ENCODE assay signal across 21 cellular contexts in the genomic region with DNA sequence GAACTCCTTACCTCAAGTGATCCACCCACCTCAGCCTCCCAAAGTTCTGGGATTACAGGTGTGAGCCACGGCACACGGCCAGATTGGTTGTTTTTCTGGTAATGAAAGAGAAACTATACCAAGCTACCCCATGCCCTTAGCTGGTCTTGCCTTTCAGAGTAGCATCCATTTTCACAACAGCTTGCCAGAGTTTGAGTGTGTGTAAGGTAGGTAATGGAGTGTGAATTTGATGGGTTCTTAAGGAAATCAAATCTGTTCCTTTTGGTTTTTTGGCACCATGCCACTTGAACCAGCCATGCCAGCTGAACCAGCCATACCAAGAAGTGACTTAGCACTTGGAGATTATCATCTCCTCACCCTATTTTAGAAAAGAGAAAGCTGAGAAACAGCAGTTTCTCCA. TPM values are rescaled to one million over a fixed set of nuclear protein-coding genes. Genes with fewer than 3 reads are reported as not detected.
DNase-seq lines count a peak whose midpoint lies in the region; ATAC-seq lines count a peak whose summit lies in the region.
"Had no signal": no experiment of that assay in that cellular context is flagged by ENCODE, and none has a peak within 500 bp of the region (broad histone marks: within the 10 kb centered on the region; RNA-seq: fewer than 3 reads in every experiment).

No MANE protein-coding gene starts in this region.

- H3K4me3 ChIP-seq in CD4-positive, alpha-beta memory T cell (ENCODE audit: low read length in 2 of 2), result no peak overlapping the region
- H3K4me3 ChIP-seq in mesendoderm (ENCODE audit: low read length), result no peak overlapping the region
- H3K4me3 ChIP-seq: psoas muscle, suprapubic skin had no signal

- intact Hi-C loops in CD4-positive, alpha-beta memory T cell (cut with micrococcal nuclease), result loop anchor here (2.0 to 10.0 kb wide), 2 partner anchors 21 to 579 kb away; partner anchors contain the start of gene PHB1

- peak overlapping the region in 6 of 8 donors; percentile 12 to 67 (median 56) for H3K4me3 Mint-ChIP-seq in CD4-positive, alpha-beta memory T cell
- H3K4me3 Mint-ChIP-seq in effector memory CD8-positive, alpha-beta T cell, result peak overlapping the region; percentile 70 to 73

- H2BK15ac ChIP-seq in mesendoderm (replicated peaks; ENCODE audit: low read depth), result no peak overlapping the region

- no peak overlapping the region for H3K4ac ChIP-seq in mesendoderm (ENCODE audit: low read depth, low read length)

- peaks cover 0 to 4% of the 10 kb centered on the region in 2 donors for H3K36me3 Mint-ChIP-seq in CD4-positive, alpha-beta memory T cell
- peaks cover 31% of the 10 kb centered on the region for H3K36me3 Mint-ChIP-seq in effector memory CD8-positive, alpha-beta T cell (ENCODE audit: insufficient read depth)
- H3K36me3 Mint-ChIP-seq: naive B cell had no signal

- H3K4me1 Mint-ChIP-seq in CD4-positive, alpha-beta memory T cell, result peaks cover 43 to 93% (median 73%) of the 10 kb centered on the region in 4 donors
- peaks cover 57 to 59% of the 10 kb centered on the region in 2 donors for H3K4me1 Mint-ChIP-seq in effector memory CD8-positive, alpha-beta T cell (ENCODE audit: low read depth in 2 of 2)

- no CpG with 5 or more reads among the region's 2 CpGs for WGBS in mesendoderm (ENCODE audit: extremely low coverage, insufficient coverage, low lambda C conversion rate)

- no peak overlapping the region for H2AK5ac ChIP-seq in mesendoderm (ENCODE audit: low read length)

- H3K36me3 ChIP-seq in CD4-positive, alpha-beta memory T cell (ENCODE audit: insufficient read depth, low read length), result no peaks in the 10 kb centered on the region
- no peaks in the 10 kb centered on the region for H3K36me3 ChIP-seq in mesendoderm (ENCODE audit: control insufficient read depth, insufficient read depth, low read length)
- H3K36me3 ChIP-seq: suprapubic skin had no signal

- no peak overlapping the region for H4K8ac ChIP-seq in mesendoderm (ENCODE audit: low read depth, low read length)

- DNase-seq in NCI-H2029 (lab: John Stamatoyannopoulos, UW) (peak; percentile 18), NCI-H2029 treated with DMSO at 0.1 percent for 48 hours (lab: John Stamatoyannopoulos, UW) (no peak), NCI-H524 (lab: John Stamatoyannopoulos, UW) (peak; percentile 81 to 95), mesendoderm (no peak), HT-29 (ENCODE audit: low spot score) (no peak)
- DNase-seq in CD4-positive, alpha-beta memory T cell, result peak in 2 of 5 donors; percentile 5 to 13
- peak in 2 of 3 experiments; percentile 2 to 21 for DNase-seq in effector memory CD8-positive, alpha-beta T cell
- DNase-seq: 8988T; activated CD4-positive, alpha-beta T cell treated with anti-CD3 and anti-CD28 coated beads for 48 hours; activated effector memory CD4-positive, alpha-beta T cell treated with Interleukin-2 at 50 U/mL for 16 hours; effector CD8-positive, alpha-beta T cell; GF-D8; Kasumi-1; naive B cell; NCI-H1930; psoas muscle; Right ventricle myocardium superior had no signal

- CTCF ChIA-PET in CD4-positive, alpha-beta memory T cell (lab: Charles Lee; ENCODE audit: partially characterized antibody), result interaction anchor here (1.0 to 4.7 kb wide), 8 partner anchors 12 to 48 kb away, joined by 3 to 27 read pairs (median 5); partner anchors contain the start of gene TTLL6

- peaks cover 96% of the 10 kb centered on the region for H3K4me1 ChIP-seq in CD4-positive, alpha-beta memory T cell (ENCODE audit: insufficient read depth, low read length)
- H3K4me1 ChIP-seq in mesendoderm (ENCODE audit: control insufficient read depth, low read depth, low read length), result no peaks in the 10 kb centered on the region

- H3K4me2 ChIP-seq in mesendoderm (ENCODE audit: low read length), result no peak overlapping the region

- ATAC-seq in effector memory CD8-positive, alpha-beta T cell (replicated peaks), result peak; percentile 22
- no peak for ATAC-seq in GM18907 (IDR thresholded peaks at IDR 0.05; ENCODE audit: unreplicated experiment)
- ATAC-seq: psoas muscle had no signal

- no peaks in the 10 kb centered on the region for H3K79me1 ChIP-seq in mesendoderm (ENCODE audit: low read length)

- no peaks in the 10 kb centered on the region for H3K27me3 Mint-ChIP-seq in CD4-positive, alpha-beta memory T cell
- H3K27me3 Mint-ChIP-seq in effector memory CD8-positive, alpha-beta T cell, result no peaks in the 10 kb centered on the region
- H3K27me3 Mint-ChIP-seq: naive B cell had no signal

- no peak overlapping the region for H2BK5ac ChIP-seq in mesendoderm (ENCODE audit: low read length)

- no peaks in the 10 kb centered on the region for H3K9me3 ChIP-seq in CD4-positive, alpha-beta memory T cell (ENCODE audit: control insufficient read depth in 1 of 2, low read length in 2 of 2)
- H3K9me3 ChIP-seq: psoas muscle, suprapubic skin had no signal

- H3K79me2 ChIP-seq in mesendoderm (ENCODE audit: control insufficient read depth, insufficient read depth, low read length), result no peaks in the 10 kb centered on the region

- H3K9ac ChIP-seq in mesendoderm (ENCODE audit: low read length), result no peak overlapping the region

- no peaks in the 10 kb centered on the region for H3K27me3 ChIP-seq in CD4-positive, alpha-beta memory T cell (ENCODE audit: insufficient read depth, low read length)
- H3K27me3 ChIP-seq in mesendoderm (ENCODE audit: insufficient read depth, low read length, poor library complexity), result no peaks in the 10 kb centered on the region
- H3K27me3 ChIP-seq: suprapubic skin had no signal

- no peak overlapping the region for H2BK120ac ChIP-seq in mesendoderm (ENCODE audit: low read depth, low read length)

- H3K18ac ChIP-seq in mesendoderm (ENCODE audit: low read length), result no peak overlapping the region

- no peak overlapping the region for H3K23ac ChIP-seq in mesendoderm (ENCODE audit: low read length)

- H3K56ac ChIP-seq in mesendoderm (ENCODE audit: low read length), result no peak overlapping the region

- H4K5ac ChIP-seq in mesendoderm (ENCODE audit: low read length), result no peak overlapping the region

- H3K9me3 Mint-ChIP-seq in CD4-positive, alpha-beta memory T cell, result no peaks in the 10 kb centered on the region
- no peaks in the 10 kb centered on the region for H3K9me3 Mint-ChIP-seq in effector memory CD8-positive, alpha-beta T cell
- H3K9me3 Mint-ChIP-seq: naive B cell had no signal

- H3K27ac ChIP-seq in CD4-positive, alpha-beta memory T cell (ENCODE audit: low read depth, low read length), result no peak overlapping the region
- H3K27ac ChIP-seq in mesendoderm (ENCODE audit: low read depth, low read length), result no peak overlapping the region
- H3K27ac ChIP-seq: psoas muscle, suprapubic skin had no signal

- peak overlapping the region in 3 of 7 donors; percentile 5 to 72 (median 58) for H3K27ac Mint-ChIP-seq in CD4-positive, alpha-beta memory T cell
- H3K27ac Mint-ChIP-seq in effector memory CD8-positive, alpha-beta T cell, result peak overlapping the region in 1 of 2 donors; percentile 25

- POLR2A ChIA-PET in CD4-positive, alpha-beta memory T cell (lab: Charles Lee; ENCODE audit: partially characterized antibody), result interaction anchor here (1.0 to 2.1 kb wide), 2 partner anchors 9 to 20 kb away, joined by 3 to 8 read pairs; partner anchors contain the start of gene TTLL6

RNA-seq across cellular contexts. Expression of gene CALCOCO2, which starts 5.1 kb away (rescaled TPM):
- total RNA-seq in CD4-positive, alpha-beta memory T cell, result 100 to 1,000 TPM; 107 to 118 TPM
- 100 to 1,000 TPM; 169 to 196 TPM for polyA plus RNA-seq in CD4-positive, alpha-beta memory T cell
- 10.3 TPM for polyA plus RNA-seq in mesendoderm (2013, experiment 1 of 2)
- 12.1 TPM for polyA plus RNA-seq in mesendoderm (2013, experiment 2 of 2)
- 8.1 and 11.0 TPM in 2 replicates for total RNA-seq in HT-29 (2014; rRNA removed; shearing (Covaris generic))

RNA-seq across cellular contexts. Expression of gene TTLL6, which starts 18.9 kb away (rescaled TPM):
- not detected for total RNA-seq in CD4-positive, alpha-beta memory T cell
- not detected for polyA plus RNA-seq in CD4-positive, alpha-beta memory T cell
- polyA plus RNA-seq in mesendoderm (2013, experiment 1 of 2), result 0.14 TPM
- polyA plus RNA-seq in mesendoderm (2013, experiment 2 of 2), result 0.25 TPM
- total RNA-seq in HT-29 (2014; rRNA removed; shearing (Covaris generic)), result 0.05 and 0.36 TPM in 2 replicates
- total RNA-seq: bronchial epithelial cell; psoas muscle; Right ventricle myocardium superior; suprapubic skin; T-helper 1 cell treated with Interleukin-12 subunit alpha and Interleukin-12 subunit beta and Interleukin-4 antibody, amounts not matched to agents 30 ng/mL and 1 ng/mL, for 36 hours had no signal

RNA-seq across cellular contexts. Expression of gene ATP5MC1, which starts 56.6 kb away (rescaled TPM):
- 10 to 100 TPM; 28.6 to 30.6 TPM for total RNA-seq in CD4-positive, alpha-beta memory T cell
- polyA plus RNA-seq in CD4-positive, alpha-beta memory T cell, result 100 to 1,000 TPM; 137 to 173 TPM
- polyA plus RNA-seq in mesendoderm (2013, experiment 1 of 2), result 153 TPM
- 158 TPM for polyA plus RNA-seq in mesendoderm (2013, experiment 2 of 2)
- total RNA-seq in HT-29 (2014; rRNA removed; shearing (Covaris generic)), result 179 and 187 TPM in 2 replicates

Comparison
In these comparisons a context has a peak if more than half of its experiments do, and no peak if none do; other contexts are left out.
1. DNase-seq: peak in NCI-H2029 (single experiment), NCI-H524 (2 of 2) and effector memory CD8-positive, alpha-beta T cell (2 of 3); none in NCI-H2029 treated with DMSO at 0.1 percent for 48 hours (single experiment), mesendoderm (single experiment) and HT-29 (single experiment).